In the genomic region with DNA sequence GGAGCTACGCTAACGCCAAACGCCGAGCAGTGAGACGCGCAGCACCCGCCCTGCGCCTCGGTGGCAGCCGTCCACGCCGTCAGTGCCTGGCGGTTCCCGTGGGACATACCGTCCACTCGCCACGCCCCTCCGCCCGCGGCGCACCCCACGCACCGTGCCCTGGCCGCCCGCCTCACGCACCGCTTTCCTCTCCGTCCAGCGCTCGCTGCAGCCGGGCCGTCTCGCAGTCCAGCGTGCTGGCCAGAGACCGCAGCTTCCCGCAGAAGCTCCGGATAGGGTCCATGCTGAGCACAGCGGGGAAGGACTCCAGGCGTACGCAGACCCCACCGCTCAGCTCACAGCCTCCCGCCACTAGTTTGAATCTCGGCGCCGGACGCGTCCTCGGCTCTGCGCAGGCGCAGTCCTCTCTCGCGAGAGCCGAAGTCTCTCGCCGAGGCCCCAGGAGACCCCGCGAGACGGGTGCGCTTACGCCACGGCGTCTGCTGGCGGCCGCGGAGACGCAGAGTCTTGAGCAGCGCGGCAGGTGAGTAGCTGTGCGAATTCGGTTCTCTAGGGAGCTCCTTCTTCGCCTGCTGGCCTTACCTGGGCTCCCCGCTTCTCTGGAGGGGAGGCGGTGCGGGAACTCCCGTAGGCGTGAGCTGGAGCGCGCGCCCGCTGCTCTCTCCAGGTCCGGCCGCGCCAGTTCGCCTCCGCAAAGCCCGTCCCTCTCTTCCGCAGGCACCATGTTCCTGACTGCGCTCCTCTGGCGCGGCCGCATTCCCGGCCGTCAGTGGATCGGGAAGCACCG, we compare ENCODE assay signal across 8 cellular contexts. TPM values are rescaled to one million over a fixed set of nuclear protein-coding genes. Genes with fewer than 3 reads are reported as not detected.
A peak's percentile ranks its signal among the peaks of the same experiment; 100 is the strongest.
DNase-seq lines count a peak whose midpoint lies in the region; ATAC-seq and TF ChIP-seq lines count a peak whose summit lies in the region.

Gene MRPL57 (plus strand): TSS at position 464 of the 787 bp plus-strand sequence. CDS start 259 bp downstream, at position 723.
Gene SKA3 (minus strand): TSS at position 358 of the 787 bp plus-strand sequence. CDS start 75 bp downstream, at position 283.

- TF ChIP-seq CTCF in PC-9 (conservative IDR thresholded peaks at IDR 0.05), result no peak

- no peak for TF ChIP-seq RAD21 in Ishikawa (IDR thresholded peaks at IDR 0.05; ENCODE audit: low read depth)

- H3K79me2 ChIP-seq in PC-9 (ENCODE audit: low read depth), result peaks cover 64% of the 10 kb centered on the region

- H3K36me3 Mint-ChIP-seq in activated T-cell treated with anti-CD3 and anti-CD28 coated beads, Interleukin-2, amount 50 U/mL, for 24 hours (ENCODE audit: low read depth), result peaks cover 53% of the 10 kb centered on the region

- no peaks in the 10 kb centered on the region for H3K9me2 ChIP-seq in PC-9 (ENCODE audit: insufficient read depth)

- H3K9me3 ChIP-seq in PC-9 (ENCODE audit: insufficient read depth, low read depth) (no peaks in the 10 kb centered on the region), esophagus (ENCODE audit: control insufficient read depth in 2 of 2, insufficient read depth in 1 of 2, low read depth in 1 of 2, low read length in 1 of 2) (no peaks in the 10 kb centered on the region), muscle layer of colon (ENCODE audit: low read length) (no peaks in the 10 kb centered on the region)

- peaks cover 36% of the 10 kb centered on the region for H3F3A ChIP-seq in PC-9 (ENCODE audit: insufficient read depth, low read depth)

- no peaks in the 10 kb centered on the region for H4K20me1 ChIP-seq in PC-9 (ENCODE audit: insufficient read depth)

- no peak; the same call in 1 of the 2 replicates for TF ChIP-seq EP300 in Ishikawa (IDR thresholded peaks at IDR 0.05; ENCODE audit: borderline replicate concordance)

- no peaks in the 10 kb centered on the region for H3K27me3 Mint-ChIP-seq in activated T-cell treated with anti-CD3 and anti-CD28 coated beads, Interleukin-2, amount 50 U/mL, for 24 hours

- CTCF ChIA-PET in PC-9 (lab: Charles Lee), result no interaction called here

- H3K4me3 Mint-ChIP-seq in activated T-cell treated with anti-CD3 and anti-CD28 coated beads, Interleukin-2, amount 50 U/mL, for 24 hours, result peak within 1 kb of the TSS; percentile 99

- H3K36me3 ChIP-seq in PC-9 (ENCODE audit: low read depth), result no peaks in the 10 kb centered on the region; the same call in 1 of the 2 replicates
- H3K36me3 ChIP-seq in esophagus (ENCODE audit: control insufficient read depth in 2 of 2, insufficient read depth in 2 of 2, low read length in 1 of 2), result no peaks in the 10 kb centered on the region
- no peaks in the 10 kb centered on the region for H3K36me3 ChIP-seq in muscle layer of colon (ENCODE audit: insufficient read depth, low read length)

- H3K4me3 ChIP-seq in PC-9, result peak within 1 kb of the TSS; percentile 84
- peak within 1 kb of the TSS; percentile 69 to 99 for H3K4me3 ChIP-seq in esophagus (ENCODE audit: low read depth in 1 of 2, low read length in 2 of 2)
- H3K4me3 ChIP-seq in muscle layer of colon (ENCODE audit: low read depth in 1 of 2, low read length in 2 of 2), result peak within 1 kb of the TSS; percentile 89 to 91

- peak; percentile 98 for DNase-seq in DMS53 (lab: John Stamatoyannopoulos, UW)
- DNase-seq in PC-9, result peak; percentile 84 to 91
- DNase-seq in activated T-cell treated with anti-CD3 and anti-CD28 coated beads, Interleukin-2, amount 50 U/mL, for 24 hours, result peak; percentile 95
- peak; percentile 90 for DNase-seq in stimulated activated CD8-positive, alpha-beta memory T cell treated with anti-CD3 and anti-CD28 coated beads, Interleukin-7, amount 100 ng/mL, for 24 hours (ENCODE audit: low read depth)

- BruUV-seq in PC-9 (replicated peaks; lab: Mats Ljungman, UMichigan), result no TSS peak

- peaks cover 38% of the 10 kb centered on the region for H3K4me1 Mint-ChIP-seq in activated T-cell treated with anti-CD3 and anti-CD28 coated beads, Interleukin-2, amount 50 U/mL, for 24 hours (ENCODE audit: low read depth)

- 0 to 1% methylated on average over 95 of the region's 95 CpGs for WGBS in esophagus, 2 donors

- H3K27ac Mint-ChIP-seq in activated T-cell treated with anti-CD3 and anti-CD28 coated beads, Interleukin-2, amount 50 U/mL, for 24 hours, result peak within 1 kb of the TSS; percentile 99

- H3K9me3 Mint-ChIP-seq in activated T-cell treated with anti-CD3 and anti-CD28 coated beads, Interleukin-2, amount 50 U/mL, for 24 hours, result no peaks in the 10 kb centered on the region

- H3K4me1 ChIP-seq in PC-9 (replicated peaks; ENCODE audit: insufficient read depth) (peaks cover 15% of the 10 kb centered on the region; the same call in 1 of the 2 replicates), esophagus (ENCODE audit: control insufficient read depth in 2 of 2, insufficient read depth in 2 of 2, low read length in 1 of 2) (peaks cover 0 to 2% of the 10 kb centered on the region in 2 donors), muscle layer of colon (ENCODE audit: insufficient read depth, low read length) (peaks cover 16% of the 10 kb centered on the region)

- POLR2A ChIA-PET in PC-9 (lab: Charles Lee; ENCODE audit: unreplicated experiment), result interaction anchor here (0.5 to 0.9 kb wide), 6 partner anchors 11 to 1575 kb away, joined by 3 to 8 read pairs (median 4); no protein-coding TSS in a partner anchor

- peak within 1 kb of the TSS; percentile 86 for H2AFZ ChIP-seq in PC-9

- H3K9ac ChIP-seq in muscle layer of colon (ENCODE audit: low read length), result peak within 1 kb of the TSS; percentile 78

- H3K4me2 ChIP-seq in PC-9, result peak within 1 kb of the TSS; percentile 99

- no peaks in the 10 kb centered on the region for H3K27me3 ChIP-seq in PC-9 (ENCODE audit: insufficient read depth, low read depth)
- H3K27me3 ChIP-seq in esophagus (ENCODE audit: control insufficient read depth in 1 of 2, insufficient read depth in 2 of 2, low read length in 2 of 2), result no peaks in the 10 kb centered on the region
- no peaks in the 10 kb centered on the region for H3K27me3 ChIP-seq in muscle layer of colon (ENCODE audit: control insufficient read depth in 1 of 2, insufficient read depth in 2 of 2, low read length in 2 of 2)

- peak within 1 kb of the TSS; percentile 81 for H3K27ac ChIP-seq in PC-9
- peak within 1 kb of the TSS; percentile 98 to 100 for H3K27ac ChIP-seq in esophagus (ENCODE audit: low read depth in 2 of 2, low read length in 1 of 2)
- H3K27ac ChIP-seq in muscle layer of colon (ENCODE audit: low read depth, low read length), result peak within 1 kb of the TSS; percentile 90

- intact Hi-C loops in PC-9 (cut with micrococcal nuclease; ENCODE audit: unreplicated experiment), result loop anchor here (2.0 to 5.0 kb wide), 2 partner anchors 116 to 281 kb away; partner anchors contain the start of genes LATS2 and ZDHHC20

- peak; percentile 89 for ATAC-seq in GM21576 (IDR thresholded peaks at IDR 0.05; ENCODE audit: unreplicated experiment)

TF ChIP-seq in Ishikawa, 13 proteins besides CTCF, POLR2A, EP300 and RAD21 (continues in another document):
- TF ChIP-seq NFIC (IDR thresholded peaks at IDR 0.05) (0 out of 2 replicates have a peak, but pooled peaks have one; percentile 24), REST (IDR thresholded peaks at IDR 0.05; ENCODE audit: low read depth) (peak; percentile 36), CEBPB (IDR thresholded peaks at IDR 0.05) (peak; percentile 23; the same call in 1 of the 2 replicates), EGR1 (IDR thresholded peaks at IDR 0.05) (peak; percentile 39), MAX (IDR thresholded peaks at IDR 0.05) (peak; percentile 78), CREB1 (IDR thresholded peaks at IDR 0.05; ENCODE audit: low read depth) (no peak; the same call in 1 of the 2 replicates), ZBTB7A (IDR thresholded peaks at IDR 0.05; ENCODE audit: low read depth) (peak; percentile 67; the same call in 1 of the 2 replicates), TAF1 (IDR thresholded peaks at IDR 0.05; ENCODE audit: low read depth) (peak; percentile 95), YY1 (IDR thresholded peaks at IDR 0.05; ENCODE audit: low read depth) (peak; percentile 79), TEAD4 (IDR thresholded peaks at IDR 0.05) (0 out of 2 replicates have a peak, but pooled peaks have one; percentile 14), TCF12 (IDR thresholded peaks at IDR 0.05; ENCODE audit: low read depth) (peak; percentile 69; the same call in 1 of the 2 replicates)
- TF ChIP-seq, protein P1, sequence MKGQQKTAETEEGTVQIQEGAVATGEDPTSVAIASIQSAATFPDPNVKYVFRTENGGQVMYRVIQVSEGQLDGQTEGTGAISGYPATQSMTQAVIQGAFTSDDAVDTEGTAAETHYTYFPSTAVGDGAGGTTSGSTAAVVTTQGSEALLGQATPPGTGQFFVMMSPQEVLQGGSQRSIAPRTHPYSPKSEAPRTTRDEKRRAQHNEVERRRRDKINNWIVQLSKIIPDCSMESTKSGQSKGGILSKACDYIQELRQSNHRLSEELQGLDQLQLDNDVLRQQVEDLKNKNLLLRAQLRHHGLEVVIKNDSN (IDR thresholded peaks at IDR 0.05), result no peak

RNA-seq across cellular contexts. Expression of gene MRPL57, which starts in this region (rescaled TPM):
- total RNA-seq in PC-9 (2021), result 11.0 TPM in 2 replicates
- polyA plus RNA-seq in esophagus, result 10 to 100 TPM; 22.7 to 25.0 TPM

RNA-seq across cellular contexts. Expression of gene SKA3, which starts in this region (rescaled TPM):
- total RNA-seq in PC-9 (2021), result 12.5 and 18.9 TPM in 2 replicates
- 1 to 10 TPM; 3.4 to 4.1 TPM for polyA plus RNA-seq in esophagus

Comparison
In these comparisons a context has a peak if more than half of its experiments do, and no peak if none do; other contexts are left out.
1. Peak in every context shown above with its lines: DNase-seq, ATAC-seq, H3K4me3 ChIP-seq and H3K27ac ChIP-seq.